Comparison of ENCODE assay signal across 8 cellular contexts in the genomic region with DNA sequence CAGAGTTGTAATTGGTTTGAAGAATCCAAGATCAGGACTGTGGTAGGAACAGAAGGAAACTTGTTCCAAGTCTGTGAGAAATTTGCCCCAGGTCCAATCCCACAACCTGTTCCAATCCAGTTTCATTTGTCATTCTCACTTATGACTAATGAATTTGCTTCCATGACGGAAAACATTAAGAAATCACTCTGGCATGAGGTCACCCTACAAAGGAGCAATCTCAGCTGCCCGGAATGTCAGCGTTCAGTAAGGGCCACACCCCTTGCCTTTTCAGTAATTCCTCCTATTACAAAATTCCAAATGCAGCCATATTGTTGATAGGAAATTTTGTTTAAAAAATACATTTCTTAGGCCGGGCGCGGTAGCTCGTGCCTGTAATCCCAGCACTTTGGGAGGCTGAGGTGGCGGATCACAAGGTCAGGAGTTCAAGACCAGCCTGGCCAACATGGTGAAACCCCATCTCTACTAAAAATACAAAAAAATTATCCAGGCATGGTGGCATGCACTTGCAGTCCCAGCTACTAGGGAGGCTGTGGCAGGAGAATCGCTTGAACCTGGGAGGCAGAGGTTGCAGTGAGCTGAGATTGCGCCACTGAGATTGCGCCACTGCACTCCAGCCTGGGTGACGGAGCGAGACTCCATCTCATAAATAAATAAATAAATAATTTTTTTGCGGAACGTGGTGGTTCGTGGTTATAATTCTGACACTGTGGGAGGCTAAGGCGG. TPM values are rescaled to one million over a fixed set of nuclear protein-coding genes. Genes with fewer than 3 reads are reported as not detected.
DNase-seq lines count a peak whose midpoint lies in the region; ATAC-seq and TF ChIP-seq lines count a peak whose summit lies in the region.
"Not testable (repeated sequence)": the region's sequence is repeated elsewhere in the genome, so short reads cannot be mapped to it uniquely, and the experiment has no call there.

No MANE protein-coding gene starts in this region.

- not testable (repeated sequence) for H3K27me3 ChIP-seq in lung (ENCODE audit: control insufficient read depth, insufficient read depth); sigmoid colon

- not testable (repeated sequence) for H3K9me3 ChIP-seq in lung (ENCODE audit: control insufficient read depth in 2 of 2, insufficient read depth in 1 of 2, low read length in 1 of 2); sigmoid colon

- ATAC-seq in lung (ENCODE audit: insufficient read depth, low FRiP score), result peak; percentile 72

- DNase-seq in 8988T, result peak; percentile 51
- DNase-seq in ELR (ENCODE audit: low read depth), result peak; percentile 99
- peak; percentile 98 for DNase-seq in M059J (ENCODE audit: low read depth)
- DNase-seq in SW 1271 (lab: John Stamatoyannopoulos, UW), result peak; percentile 88 to 91
- peak; percentile 77 for DNase-seq in coronary artery (ENCODE audit: low spot score)
- peak; percentile 80 for DNase-seq in glomerular endothelial cell (ENCODE audit: extremely low read depth, low read depth, low spot score)
- DNase-seq in lung (ENCODE audit: low spot score), result peak; percentile 48
- DNase-seq in sigmoid colon, result peak; percentile 78

- intact Hi-C loops in sigmoid colon (cut with DNase I), result not testable (repeated sequence)

- not testable (repeated sequence) for H3K4me3 ChIP-seq in coronary artery, lung, sigmoid colon

- H3K27ac ChIP-seq in coronary artery (peak overlapping the region; percentile 35 to 65), lung (ENCODE audit: low read depth in 1 of 2, low read length in 1 of 2) (peak overlapping the region in 1 of 2 donors; percentile 51), sigmoid colon (peak overlapping the region; percentile 4 to 69 (median 40))

- TF ChIP-seq EP300 in sigmoid colon (IDR thresholded peaks at IDR 0.05), result peak in 3 of 4 donors; percentile 7 to 33 (median 15)

- not testable (repeated sequence) for TF ChIP-seq POLR2A in sigmoid colon (IDR thresholded peaks at IDR 0.05)

- not testable (repeated sequence) for H3K4me1 ChIP-seq in lung (ENCODE audit: control insufficient read depth in 2 of 2, insufficient read depth in 2 of 2, low read length in 2 of 2); sigmoid colon

- not testable (repeated sequence) for H3K36me3 ChIP-seq in lung (ENCODE audit: control insufficient read depth in 2 of 2, insufficient read depth in 2 of 2, low read length in 2 of 2); sigmoid colon

- not testable (repeated sequence) for TF ChIP-seq CTCF in coronary artery (IDR thresholded peaks at IDR 0.05); lung (IDR thresholded peaks at IDR 0.05; ENCODE audit: control extremely low read depth, extremely low read depth); sigmoid colon (IDR thresholded peaks at IDR 0.05)

- 68 to 71% methylated on average over 17 of the region's 17 CpGs for WGBS in lung, 2 donors
- 74 to 84% methylated on average over 17 of the region's 17 CpGs for WGBS in sigmoid colon, 2 donors

RNA-seq across cellular contexts. Expression of a gene that starts 36.3 kb away (rescaled TPM):
- total RNA-seq in M059J (2014; rRNA removed; shearing (Covaris generic)), result 13.1 and 21.4 TPM in 2 replicates
- 9.6 and 20.8 TPM in 2 replicates for total RNA-seq in glomerular endothelial cell
- 10 to 100 TPM; 16.7 to 48.1 TPM for total RNA-seq in lung
- 10 to 100 TPM; 12.8 to 26.9 TPM for polyA plus RNA-seq in lung
- total RNA-seq in sigmoid colon, result 10 to 100 TPM; 16.8 to 21.4 (median 20.7) TPM
- polyA plus RNA-seq in sigmoid colon, result 10 to 100 TPM; 10.2 to 16.5 (median 10.2) TPM

RNA-seq across cellular contexts. Expression of a gene that starts 42.0 kb away (rescaled TPM):
- total RNA-seq in M059J (2014; rRNA removed; shearing (Covaris generic)), result 20.4 and 33.3 TPM in 2 replicates
- total RNA-seq in glomerular endothelial cell (61.5 and 85.6 TPM in 2 replicates), lung (10 to 100 TPM; 48.7 to 93.7 TPM), sigmoid colon (100 to 1,000 TPM; 159 to 257 (median 196) TPM)
- polyA plus RNA-seq in lung (10 to 100 TPM; 26.6 to 43.0 TPM), sigmoid colon (10 to 100 TPM; 16.8 to 20.1 (median 19.5) TPM)

Comparison
In these comparisons a context has a peak if more than half of its experiments do, and no peak if none do; other contexts are left out.
1. DNase-seq: peak in every context shown above with its lines; median percentile 99 in ELR; 98 in M059J; 90 in SW 1271; 80 in glomerular endothelial cell; 78 in sigmoid colon; 77 in coronary artery; 51 in 8988T; 48 in lung.